In the genomic region with DNA sequence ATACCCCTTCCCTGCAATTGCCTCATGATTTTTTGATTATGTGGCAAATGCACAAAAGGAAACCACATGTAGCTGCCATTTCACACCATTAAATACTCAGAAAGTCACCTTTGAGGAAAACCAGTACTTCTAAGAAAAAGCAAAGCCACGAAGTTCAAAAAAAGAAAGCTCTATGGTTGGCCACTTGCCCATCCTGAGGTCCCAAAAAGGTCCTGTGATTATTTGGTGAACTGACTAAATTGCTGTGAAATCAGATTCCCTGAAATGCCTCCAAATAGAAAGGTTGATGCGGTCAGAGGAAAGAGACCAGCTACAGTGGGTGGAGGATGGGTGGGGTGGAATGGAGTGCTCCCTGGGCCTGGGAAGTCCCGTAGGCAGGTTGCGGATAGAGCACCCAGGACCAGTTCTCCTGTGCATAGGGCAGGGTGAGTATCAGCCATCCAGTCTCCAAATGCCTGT, we compare ENCODE assay signal across 1 cellular context.
TF ChIP-seq lines count a peak whose summit lies in the region.

No MANE protein-coding gene starts in this region.

TF ChIP-seq in GM23338, 12 proteins besides CTCF, POLR2A, EP300 and RAD21:
- TF ChIP-seq, protein P1, sequence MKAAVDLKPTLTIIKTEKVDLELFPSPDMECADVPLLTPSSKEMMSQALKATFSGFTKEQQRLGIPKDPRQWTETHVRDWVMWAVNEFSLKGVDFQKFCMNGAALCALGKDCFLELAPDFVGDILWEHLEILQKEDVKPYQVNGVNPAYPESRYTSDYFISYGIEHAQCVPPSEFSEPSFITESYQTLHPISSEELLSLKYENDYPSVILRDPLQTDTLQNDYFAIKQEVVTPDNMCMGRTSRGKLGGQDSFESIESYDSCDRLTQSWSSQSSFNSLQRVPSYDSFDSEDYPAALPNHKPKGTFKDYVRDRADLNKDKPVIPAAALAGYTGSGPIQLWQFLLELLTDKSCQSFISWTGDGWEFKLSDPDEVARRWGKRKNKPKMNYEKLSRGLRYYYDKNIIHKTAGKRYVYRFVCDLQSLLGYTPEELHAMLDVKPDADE (IDR thresholded peaks at IDR 0.05), result no peak
- TF ChIP-seq STAT1 (IDR thresholded peaks at IDR 0.05; ENCODE audit: unreplicated experiment) (no peak), ZNF331 (CRISPR knock-in tag; IDR thresholded peaks at IDR 0.05; ENCODE audit: low read depth) (no peak), CREB1 (CRISPR knock-in tag; IDR thresholded peaks at IDR 0.05; ENCODE audit: low read depth) (no peak)
- TF ChIP-seq, protein P2, sequence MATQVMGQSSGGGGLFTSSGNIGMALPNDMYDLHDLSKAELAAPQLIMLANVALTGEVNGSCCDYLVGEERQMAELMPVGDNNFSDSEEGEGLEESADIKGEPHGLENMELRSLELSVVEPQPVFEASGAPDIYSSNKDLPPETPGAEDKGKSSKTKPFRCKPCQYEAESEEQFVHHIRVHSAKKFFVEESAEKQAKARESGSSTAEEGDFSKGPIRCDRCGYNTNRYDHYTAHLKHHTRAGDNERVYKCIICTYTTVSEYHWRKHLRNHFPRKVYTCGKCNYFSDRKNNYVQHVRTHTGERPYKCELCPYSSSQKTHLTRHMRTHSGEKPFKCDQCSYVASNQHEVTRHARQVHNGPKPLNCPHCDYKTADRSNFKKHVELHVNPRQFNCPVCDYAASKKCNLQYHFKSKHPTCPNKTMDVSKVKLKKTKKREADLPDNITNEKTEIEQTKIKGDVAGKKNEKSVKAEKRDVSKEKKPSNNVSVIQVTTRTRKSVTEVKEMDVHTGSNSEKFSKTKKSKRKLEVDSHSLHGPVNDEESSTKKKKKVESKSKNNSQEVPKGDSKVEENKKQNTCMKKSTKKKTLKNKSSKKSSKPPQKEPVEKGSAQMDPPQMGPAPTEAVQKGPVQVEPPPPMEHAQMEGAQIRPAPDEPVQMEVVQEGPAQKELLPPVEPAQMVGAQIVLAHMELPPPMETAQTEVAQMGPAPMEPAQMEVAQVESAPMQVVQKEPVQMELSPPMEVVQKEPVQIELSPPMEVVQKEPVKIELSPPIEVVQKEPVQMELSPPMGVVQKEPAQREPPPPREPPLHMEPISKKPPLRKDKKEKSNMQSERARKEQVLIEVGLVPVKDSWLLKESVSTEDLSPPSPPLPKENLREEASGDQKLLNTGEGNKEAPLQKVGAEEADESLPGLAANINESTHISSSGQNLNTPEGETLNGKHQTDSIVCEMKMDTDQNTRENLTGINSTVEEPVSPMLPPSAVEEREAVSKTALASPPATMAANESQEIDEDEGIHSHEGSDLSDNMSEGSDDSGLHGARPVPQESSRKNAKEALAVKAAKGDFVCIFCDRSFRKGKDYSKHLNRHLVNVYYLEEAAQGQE (IDR thresholded peaks at IDR 0.05; ENCODE audit: unreplicated experiment), result no peak
